8 cellular contexts compared by ENCODE assay signal in genomic region chr11:73141309-73142127, GRCh38. TPM values are rescaled to one million over a fixed set of nuclear protein-coding genes. Genes with fewer than 3 reads are reported as not detected.
A peak's percentile ranks its signal among the peaks of the same experiment; 100 is the strongest.
DNase-seq lines count a peak whose midpoint lies in the region; ATAC-seq and TF ChIP-seq lines count a peak whose summit lies in the region.

No MANE protein-coding gene starts in this region.

- peaks cover 20% of the 10 kb centered on the region for H3K4me1 ChIP-seq in mammary epithelial cell (ENCODE audit: insufficient read depth, low read length)

- peak overlapping the region; percentile 83 for H3K9ac ChIP-seq in mammary epithelial cell (ENCODE audit: insufficient read depth, low read length)

- H3K27ac ChIP-seq in mammary epithelial cell (ENCODE audit: insufficient read depth, low read depth, low read length), result peak overlapping the region; percentile 49

- H4K20me1 ChIP-seq in mammary epithelial cell (ENCODE audit: insufficient read depth, low read length), result no peaks in the 10 kb centered on the region

- intact Hi-C loops in mammary epithelial cell (cut with micrococcal nuclease), result loop anchor here (1.0 to 5.0 kb wide), 3 partner anchors 35 to 217 kb away; no protein-coding TSS in a partner anchor

- H3K36me3 ChIP-seq in mammary epithelial cell (ENCODE audit: insufficient read depth, low read length), result no peaks in the 10 kb centered on the region

- TF ChIP-seq CTCF in LNCaP clone FGC (IDR thresholded peaks at IDR 0.05; ENCODE audit: control insufficient read depth, extremely low read depth, insufficient read depth), result 0 out of 2 replicates have a peak, but pooled peaks have one; percentile 2
- no peak for TF ChIP-seq CTCF in mammary epithelial cell (conservative IDR thresholded peaks at IDR 0.05 in 1 of 2, IDR thresholded peaks at IDR 0.05 in 1 of 2; ENCODE audit: extremely low read depth in 1 of 2, insufficient read depth in 1 of 2, low read depth in 1 of 2, low read length in 2 of 2)

- CTCF ChIA-PET in mammary epithelial cell (lab: Charles Lee; ENCODE audit: low non-redundant PET), result no interaction called here

- 2% methylated on average over 39 of the region's 71 CpGs for WGBS in mammary epithelial cell (ENCODE audit: low coverage, missing lambda C conversion rate)

- peak; percentile 16 for ATAC-seq in GM21619 (IDR thresholded peaks at IDR 0.05; ENCODE audit: unreplicated experiment)

- H2AFZ ChIP-seq in mammary epithelial cell (ENCODE audit: low read depth, low read length), result peak overlapping the region; percentile 98

- H3K4me2 ChIP-seq in mammary epithelial cell (ENCODE audit: insufficient read depth, low read depth, low read length), result peak overlapping the region; percentile 91

- no peaks in the 10 kb centered on the region for H3K27me3 ChIP-seq in mammary epithelial cell (ENCODE audit: insufficient read depth, low read length)

- H3K79me2 ChIP-seq in mammary epithelial cell (ENCODE audit: insufficient read depth, low read length), result peaks cover 48% of the 10 kb centered on the region

- H3K9me3 ChIP-seq in mammary epithelial cell (replicated peaks; ENCODE audit: insufficient read depth, low read length), result no peaks in the 10 kb centered on the region

- TSS peak; percentile 1 for BruUV-seq in mammary epithelial cell (replicated peaks; lab: Mats Ljungman, UMichigan)

- DNase-seq in EH (ENCODE audit: low read depth) (peak; percentile 82), LNCaP clone FGC (ENCODE audit: low read depth) (no peak), T1000 (lab: John Stamatoyannopoulos, UW) (peak; percentile 42), mammary epithelial cell (peak; percentile 64), iris pigment epithelial cell (ENCODE audit: low read depth) (peak; percentile 77), midbrain (lab: John Stamatoyannopoulos, UW) (no peak)
- DNase-seq in stimulated activated CD4-positive, alpha-beta T cell treated with anti-CD3 and anti-CD28 coated beads, Interleukin-12 subunit alpha, Interleukin-12 subunit beta, amount 100 ng/mL, for 4 hours, result peak; percentile 40

- in situ Hi-C loops in mammary epithelial cell (cut with MboI; ENCODE audit: low sequenced_read_pairs in 2 of 2), result no loop called here

- H3K4me3 ChIP-seq in LNCaP clone FGC (ENCODE audit: low read depth, low read length), result peak overlapping the region; percentile 62
- peak overlapping the region; percentile 92 to 99 (median 98) for H3K4me3 ChIP-seq in mammary epithelial cell (replicated peaks in 1 of 3; ENCODE audit: insufficient read depth in 1 of 3, low read depth in 2 of 3, low read length in 3 of 3)

- dilution Hi-C loops in mammary epithelial cell (cut with HindIII; ENCODE audit: low sequenced_read_pairs), result no loop called here

RNA-seq across cellular contexts. Expression of gene FCHSD2, which starts 0.6 kb away (rescaled TPM):
- 10 to 100 TPM in 1 of 2 donors, 1 to 10 TPM in 1; 6.0 to 37.2 TPM for total RNA-seq in mammary epithelial cell
- 11.7 TPM for polyA plus RNA-seq in mammary epithelial cell
- polyA minus RNA-seq in mammary epithelial cell, result 9.5 TPM

Comparison
In these comparisons a context has a peak if more than half of its experiments do, and no peak if none do; other contexts are left out.
1. DNase-seq: peak in EH (single experiment), T1000 (single experiment), mammary epithelial cell (single experiment), iris pigment epithelial cell (single experiment) and stimulated activated CD4-positive, alpha-beta T cell treated with anti-CD3 and anti-CD28 coated beads, Interleukin-12 subunit alpha, Interleukin-12 subunit beta, amount 100 ng/mL, for 4 hours (single experiment); none in LNCaP clone FGC (single experiment) and midbrain (single experiment).